ENCODE assay signal across 1 cellular context in genomic region chr18:48539406-48540328, GRCh38.
A peak's percentile ranks its signal among the peaks of the same experiment; 100 is the strongest.
TF ChIP-seq lines count a peak whose summit lies in the region.

No MANE protein-coding gene starts in this region.

TF ChIP-seq in HepG2, 621 proteins besides CTCF, POLR2A, EP300 and RAD21 (continued from another document and continues in another):
- TF ChIP-seq MAZ (IDR thresholded peaks at IDR 0.05; ENCODE audit: borderline replicate concordance, low read depth, low read length) (no peak; the same call in 1 of the 2 replicates), MAZ (CRISPR knock-in tag; IDR thresholded peaks at IDR 0.05; ENCODE audit: low read depth) (no peak), MEIS1 (CRISPR knock-in tag; IDR thresholded peaks at IDR 0.05; ENCODE audit: borderline replicate concordance) (peak; percentile 56; the same call in 1 of the 2 replicates), MAX (IDR thresholded peaks at IDR 0.05) (peak; percentile 47; the same call in 1 of the 2 replicates), CCAR2 (optimal IDR thresholded peaks at IDR 0.05; ENCODE audit: low read depth, low read length) (no peak), ZNF230 (CRISPR knock-in tag; IDR thresholded peaks at IDR 0.05) (peak; percentile 16; the same call in 1 of the 2 replicates), RELA (CRISPR knock-in tag; IDR thresholded peaks at IDR 0.05) (no peak), ZBTB10 (CRISPR knock-in tag; IDR thresholded peaks at IDR 0.05; ENCODE audit: borderline replicate concordance) (peak; percentile 64; the same call in 1 of the 2 replicates), SIX4 (CRISPR knock-in tag; IDR thresholded peaks at IDR 0.05) (no peak), ARID5B (CRISPR knock-in tag; IDR thresholded peaks at IDR 0.05) (no peak), ZNF75D (CRISPR knock-in tag; IDR thresholded peaks at IDR 0.05; ENCODE audit: borderline replicate concordance) (0 out of 2 replicates have a peak, but pooled peaks have one; percentile 51), SAFB2 (CRISPR knock-in tag; IDR thresholded peaks at IDR 0.05; ENCODE audit: borderline replicate concordance, low read depth) (no peak), SUZ12 (IDR thresholded peaks at IDR 0.05; ENCODE audit: low read depth, low read length) (no peak), HDAC6 (IDR thresholded peaks at IDR 0.05; ENCODE audit: low read depth, low read length) (no peak), STAT6 (CRISPR knock-in tag; IDR thresholded peaks at IDR 0.05; ENCODE audit: borderline replicate concordance) (no peak), AFF4 (CRISPR knock-in tag; IDR thresholded peaks at IDR 0.05) (no peak), ASH2L (IDR thresholded peaks at IDR 0.05; ENCODE audit: insufficient read length, low read depth, low read length) (peak; percentile 46), HOXA9 (CRISPR knock-in tag; IDR thresholded peaks at IDR 0.05; ENCODE audit: borderline replicate concordance) (no peak), GLMP (CRISPR knock-in tag; IDR thresholded peaks at IDR 0.05; ENCODE audit: borderline replicate concordance) (no peak), MTA1 (CRISPR knock-in tag; IDR thresholded peaks at IDR 0.05; ENCODE audit: borderline replicate concordance) (peak; percentile 23; the same call in 1 of the 2 replicates), ZSCAN5A (CRISPR knock-in tag; IDR thresholded peaks at IDR 0.05; ENCODE audit: borderline replicate concordance) (no peak), HMG20B (CRISPR knock-in tag; conservative IDR thresholded peaks at IDR 0.05) (no peak), HDAC1 (CRISPR knock-in tag; IDR thresholded peaks at IDR 0.05) (peak; percentile 56), ZNF143 (CRISPR knock-in tag; IDR thresholded peaks at IDR 0.05) (no peak), YEATS2 (CRISPR knock-in tag; IDR thresholded peaks at IDR 0.05; ENCODE audit: borderline replicate concordance) (0 out of 2 replicates have a peak, but pooled peaks have one; percentile 10), HINFP (CRISPR knock-in tag; IDR thresholded peaks at IDR 0.05; ENCODE audit: low read depth) (0 out of 2 replicates have a peak, but pooled peaks have one; percentile 26), ZFP36 (IDR thresholded peaks at IDR 0.05; ENCODE audit: borderline replicate concordance, low read depth, low read length, partially characterized antibody) (no peak), ZNF468 (CRISPR knock-in tag; IDR thresholded peaks at IDR 0.05) (no peak), TP53 (CRISPR knock-in tag; conservative IDR thresholded peaks at IDR 0.05) (no peak), ZBTB26 (CRISPR knock-in tag; IDR thresholded peaks at IDR 0.05; ENCODE audit: borderline replicate concordance) (no peak), AGO2 (optimal IDR thresholded peaks at IDR 0.05; ENCODE audit: low read depth, low read length) (peak; percentile 67), BRD4 (CRISPR knock-in tag; IDR thresholded peaks at IDR 0.05) (no peak), ATM (IDR thresholded peaks at IDR 0.05; ENCODE audit: borderline replicate concordance) (no peak), ZNF138 (CRISPR knock-in tag; IDR thresholded peaks at IDR 0.05; ENCODE audit: low read depth) (no peak), FOXC1 (CRISPR knock-in tag; IDR thresholded peaks at IDR 0.05; ENCODE audit: borderline replicate concordance) (0 out of 2 replicates have a peak, but pooled peaks have one; percentile 29), ZNF839 (CRISPR knock-in tag; IDR thresholded peaks at IDR 0.05; ENCODE audit: borderline replicate concordance) (no peak), ZNF205 (CRISPR knock-in tag; IDR thresholded peaks at IDR 0.05) (no peak), RNF219 (CRISPR knock-in tag; IDR thresholded peaks at IDR 0.05) (no peak)
